18 cellular contexts compared by ENCODE assay signal in genomic region chrX:107725761-107726555, GRCh38. TPM values are rescaled to one million over a fixed set of nuclear protein-coding genes. Genes with fewer than 3 reads are reported as not detected.
DNase-seq lines count a peak whose midpoint lies in the region; ATAC-seq, FAIRE-seq and TF ChIP-seq lines count a peak whose summit lies in the region.
"Had no signal": no experiment of that assay in that cellular context is flagged by ENCODE, and none has a peak within 500 bp of the region (broad histone marks: within the 10 kb centered on the region; RNA-seq: fewer than 3 reads in every experiment).

No MANE protein-coding gene starts in this region.

- no peak for TF ChIP-seq EP300 in upper lobe of left lung (IDR thresholded peaks at IDR 0.05)

- no peak overlapping the region for H2BK15ac ChIP-seq in mesenchymal stem cell (ENCODE audit: low read depth, poor library complexity, severe bottlenecking)

- H2AK5ac ChIP-seq in mesenchymal stem cell (ENCODE audit: low read length, severe bottlenecking) = no peak overlapping the region

- no peaks in the 10 kb centered on the region for H3K36me3 ChIP-seq in mesenchymal stem cell (ENCODE audit: control insufficient read depth in 1 of 2, insufficient read depth in 2 of 2, low read depth in 1 of 2, low read length in 2 of 2)
- no peaks in the 10 kb centered on the region for H3K36me3 ChIP-seq in upper lobe of left lung

- no peak overlapping the region for H3K14ac ChIP-seq in mesenchymal stem cell (ENCODE audit: low read length in 2 of 2)

- no peaks in the 10 kb centered on the region for H3K79me1 ChIP-seq in mesenchymal stem cell (replicated peaks; ENCODE audit: low read length, poor library complexity, severe bottlenecking)

- 70% methylated on average over 5 of the region's 9 CpGs for WGBS in mesenchymal stem cell
- WGBS in upper lobe of left lung, 2 donors = 61 to 79% methylated on average over 3 to 9 of the region's 9 CpGs

- no peak for TF ChIP-seq POLR2A in upper lobe of left lung (IDR thresholded peaks at IDR 0.05)

- no peak overlapping the region for H4K91ac ChIP-seq in mesenchymal stem cell (ENCODE audit: low read length)

- peak; percentile 13 for DNase-seq in NCI-H69 (lab: John Stamatoyannopoulos, UW)
- DNase-seq in coronary artery (ENCODE audit: low spot score) = no peak
- peak; percentile 23 for DNase-seq in mesenchymal stem cell
- DNase-seq in upper lobe of left lung = peak in 1 of 2 donors; percentile 60
- no peak for DNase-seq in NCI-H2081 treated with DMSO at 0.1 percent for 48 hours (lab: John Stamatoyannopoulos, UW)
- no peak for DNase-seq in D721Med (ENCODE audit: insufficient read length, low spot score)
- DNase-seq in stimulated activated CD4-positive, alpha-beta T cell treated with anti-CD3 and anti-CD28 coated beads, Interleukin-2, amount 100 ng/mL, for 48 hours = no peak
- DNase-seq: activated CD4-positive, alpha-beta T cell treated with anti-CD3 and anti-CD28 coated beads for 1 hour; activated CD8-positive, alpha-beta memory T cell treated with anti-CD3 and anti-CD28 coated beads, Interleukin-2, amount 50 U/mL, for 4 hours; activated naive CD4-positive, alpha-beta T cell treated with Interleukin-2 at 50 U/mL for 16 hours; naive B cell; Right ventricle myocardium superior; stimulated activated CD4-positive, alpha-beta T cell treated with anti-CD3 and anti-CD28 coated beads, Interleukin-4, amount 100 ng/mL, for 1 hour had no signal

- peak overlapping the region in 1 of 2 experiments; percentile 62 for H3K18ac ChIP-seq in mesenchymal stem cell (ENCODE audit: low read depth in 1 of 2, low read length in 2 of 2)

- H3K4me1 ChIP-seq in mesenchymal stem cell (ENCODE audit: control insufficient read depth, insufficient read depth, low read depth, low read length) (peaks cover 8% of the 10 kb centered on the region), upper lobe of left lung (peaks cover 24 to 61% (median 45%) of the 10 kb centered on the region in 4 donors)

- peak overlapping the region in 1 of 2 donors; percentile 30 for H3K27ac ChIP-seq in coronary artery
- H3K27ac ChIP-seq in mesenchymal stem cell (ENCODE audit: low read length, poor library complexity, severe bottlenecking) = no peak overlapping the region
- peak overlapping the region in 3 of 4 donors; percentile 15 to 58 (median 49) for H3K27ac ChIP-seq in upper lobe of left lung

- peak in 1 of 2 donors; percentile 58 for ATAC-seq in upper lobe of left lung (ENCODE audit: low FRiP score in 2 of 2)

- peak overlapping the region in 1 of 2 experiments; percentile 84 for H2BK12ac ChIP-seq in mesenchymal stem cell (ENCODE audit: low read length in 2 of 2)

- H3K9ac ChIP-seq in mesenchymal stem cell (ENCODE audit: low read length) = no peak overlapping the region

- H3K4ac ChIP-seq in mesenchymal stem cell (ENCODE audit: low read depth in 1 of 2, low read length in 2 of 2) = no peak overlapping the region

- H3K9me3 ChIP-seq in mesenchymal stem cell (ENCODE audit: control insufficient read depth, low read length) (no peaks in the 10 kb centered on the region), upper lobe of left lung (no peaks in the 10 kb centered on the region)

- H2BK5ac ChIP-seq in mesenchymal stem cell (ENCODE audit: low read depth, low read length, poor library complexity, severe bottlenecking) = no peak overlapping the region

- H3K4me3 ChIP-seq in coronary artery (peak overlapping the region; percentile 3), mesenchymal stem cell (ENCODE audit: insufficient read depth in 1 of 2, low read depth in 1 of 2, low read length in 2 of 2) (no peak overlapping the region), upper lobe of left lung (no peak overlapping the region)

- H3K27me3 ChIP-seq in mesenchymal stem cell (ENCODE audit: control insufficient read depth in 1 of 2, insufficient read depth in 1 of 2, low read length in 2 of 2) (peaks cover 0 to 85% of the 10 kb centered on the region in 2 experiments), upper lobe of left lung (no peaks in the 10 kb centered on the region)

- FAIRE-seq in D721Med (lab: Jason Lieb, UNC) = no peak
- FAIRE-seq: endometrium had no signal

- no peak overlapping the region for H4K8ac ChIP-seq in mesenchymal stem cell (ENCODE audit: low read length)

- no peak overlapping the region for H3K4me2 ChIP-seq in mesenchymal stem cell (ENCODE audit: low read length, poor library complexity, severe bottlenecking)

- H2BK120ac ChIP-seq in mesenchymal stem cell (ENCODE audit: low read depth, low read length) = no peak overlapping the region

- no peak overlapping the region for H2AFZ ChIP-seq in mesenchymal stem cell (ENCODE audit: low read depth, low read length)

- no peak overlapping the region for H3K23ac ChIP-seq in mesenchymal stem cell (ENCODE audit: low read length in 2 of 2)

- TF ChIP-seq CTCF in coronary artery (IDR thresholded peaks at IDR 0.05) (no peak), upper lobe of left lung (IDR thresholded peaks at IDR 0.05) (no peak), D721Med (IDR thresholded peaks at IDR 0.05; ENCODE audit: insufficient read depth, missing control alignments) (no peak)

RNA-seq across cellular contexts. Expression of gene TSC22D3, which starts 49.6 kb away (rescaled TPM):
- polyA plus RNA-seq in mesenchymal stem cell (2013, experiment 1 of 2) = 151 TPM
- polyA plus RNA-seq in mesenchymal stem cell (2013, experiment 2 of 2) = 131 TPM
- total RNA-seq in upper lobe of left lung = 1,000 to 10,000 TPM in 1 of 6 donors, 100 to 1,000 TPM in 5; 309 to 1,061 (median 406) TPM

RNA-seq across cellular contexts. Expression of gene NCBP2L, which starts 51.6 kb away (rescaled TPM):
- polyA plus RNA-seq in mesenchymal stem cell (2013, experiment 1 of 2) = not detected
- not detected for polyA plus RNA-seq in mesenchymal stem cell (2013, experiment 2 of 2)
- total RNA-seq in upper lobe of left lung = 1 to 10 TPM in 1 of 6 donors, under 1 TPM in 2, not detected in 3; 0.13 to 2.0 (median 0.33) TPM
- total RNA-seq: Daoy; kidney epithelial cell; Right ventricle myocardium superior; T-helper 2 cell treated with Interferon-gamma antibody and Interleukin-4, amounts not matched to agents 100 ng/mL and 5 ng/mL, for 36 hours had no signal
- polyA plus RNA-seq: CD14-positive monocyte had no signal

Comparison
In these comparisons a context has a peak if more than half of its experiments do, and no peak if none do; other contexts are left out.
1. DNase-seq: peak in NCI-H69 (single experiment) and mesenchymal stem cell (single experiment); none in coronary artery (single experiment), NCI-H2081 treated with DMSO at 0.1 percent for 48 hours (single experiment), D721Med (single experiment) and stimulated activated CD4-positive, alpha-beta T cell treated with anti-CD3 and anti-CD28 coated beads, Interleukin-2, amount 100 ng/mL, for 48 hours (0 of 2).